1 cellular context compared by ENCODE assay signal in the genomic region with DNA sequence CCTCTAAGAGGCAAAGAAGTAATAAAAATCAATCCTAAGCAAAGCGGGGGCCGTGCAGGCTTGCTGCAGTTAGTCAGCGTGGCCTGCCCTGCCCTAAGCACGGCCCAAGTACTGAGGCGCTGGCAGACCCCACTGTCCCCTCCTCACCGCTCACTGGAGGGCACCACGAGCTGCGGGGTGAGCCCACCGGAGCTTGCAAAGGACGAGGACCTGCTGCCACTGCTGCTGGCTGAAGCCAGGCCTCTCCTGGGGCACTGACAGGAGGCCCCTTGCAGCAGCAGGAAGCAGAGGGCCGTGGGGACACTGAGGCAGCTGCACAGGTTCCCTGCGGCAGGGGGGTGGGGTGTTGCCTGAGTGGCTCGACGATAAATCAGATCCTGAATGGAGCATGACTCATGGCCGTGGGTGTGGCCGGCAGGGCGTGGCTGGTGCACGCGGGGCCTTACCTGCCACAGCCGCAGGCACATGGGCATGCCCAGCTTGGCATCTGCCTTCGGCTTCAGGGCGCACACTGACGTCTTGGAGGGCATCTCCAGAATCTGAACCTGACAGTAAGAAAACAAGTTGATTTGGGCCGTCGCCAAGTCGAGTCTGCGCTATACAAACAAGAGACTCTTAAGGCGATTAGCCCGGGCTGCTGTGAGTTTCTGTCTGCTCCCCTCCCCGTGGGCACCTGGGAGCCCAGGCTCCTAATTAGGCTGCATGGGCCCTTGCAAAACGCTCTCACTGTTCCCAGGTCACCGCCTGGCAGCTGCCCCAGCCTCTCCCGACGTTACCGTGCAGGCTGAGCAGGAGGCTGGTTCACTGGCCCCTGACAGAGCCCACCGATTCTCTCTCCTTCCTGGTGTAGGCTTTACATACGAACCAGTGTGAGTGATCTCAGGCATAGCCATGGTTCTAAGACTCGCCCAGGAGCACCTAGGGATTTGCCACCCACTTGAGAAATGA.
A peak's percentile ranks its signal among the peaks of the same experiment; 100 is the strongest.
TF ChIP-seq lines count a peak whose summit lies in the region.

No MANE protein-coding gene starts in this region.

TF ChIP-seq in K562, 482 proteins besides CTCF, POLR2A, EP300 and RAD21 (continued from another document and continues in another):
- TF ChIP-seq MXI1 (IDR thresholded peaks at IDR 0.05; ENCODE audit: low read depth, low read length) (peak; percentile 91), SAFB (IDR thresholded peaks at IDR 0.05; ENCODE audit: borderline replicate concordance, low read depth, low read length) (0 out of 2 replicates have a peak, but pooled peaks have one; percentile 26), ILK (tag; IDR thresholded peaks at IDR 0.05; ENCODE audit: borderline replicate concordance, low read depth) (no peak), ZNF707 (CRISPR knock-in tag; conservative IDR thresholded peaks at IDR 0.05) (no peak), ZKSCAN1 (IDR thresholded peaks at IDR 0.05; ENCODE audit: low read depth, low read length) (peak; percentile 63; the same call in 1 of the 2 replicates), TEAD4 (IDR thresholded peaks at IDR 0.05; ENCODE audit: low read length) (peak; percentile 32; the same call in 1 of the 2 replicates), TEAD4 (CRISPR knock-in tag; IDR thresholded peaks at IDR 0.05; ENCODE audit: borderline replicate concordance) (no peak), MCM3 (IDR thresholded peaks at IDR 0.05) (no peak), ZNF764 (CRISPR knock-in tag; IDR thresholded peaks at IDR 0.05; ENCODE audit: low read depth) (no peak; the same call in 1 of the 2 replicates), ZNF253 (CRISPR knock-in tag; conservative IDR thresholded peaks at IDR 0.05) (no peak), POU5F1 (IDR thresholded peaks at IDR 0.05; ENCODE audit: borderline replicate concordance, low read depth, low read length, partially characterized antibody) (no peak), EGR1 (conservative IDR thresholded peaks at IDR 0.05) (peak; percentile 89), NCOA4 (IDR thresholded peaks at IDR 0.05; ENCODE audit: partially characterized antibody) (no peak), RBM39 (optimal IDR thresholded peaks at IDR 0.05; ENCODE audit: low read depth, low read length) (no peak), PHB2 (IDR thresholded peaks at IDR 0.05; ENCODE audit: low read depth) (no peak), COPS2 (conservative IDR thresholded peaks at IDR 0.05) (no peak), ZNF217 (CRISPR knock-in tag; IDR thresholded peaks at IDR 0.05) (no peak), ELF2 (CRISPR knock-in tag; IDR thresholded peaks at IDR 0.05) (no peak), IRF2 (CRISPR knock-in tag; IDR thresholded peaks at IDR 0.05) (no peak), ARHGAP35 (IDR thresholded peaks at IDR 0.05; ENCODE audit: partially characterized antibody) (peak; percentile 84), JUN (IDR thresholded peaks at IDR 0.05; ENCODE audit: borderline replicate concordance, low read depth, low read length) (peak; percentile 99), JUN (CRISPR knock-in tag; IDR thresholded peaks at IDR 0.05; ENCODE audit: borderline replicate concordance) (no peak), MAZ (CRISPR knock-in tag; conservative IDR thresholded peaks at IDR 0.05 in 1 of 2, IDR thresholded peaks at IDR 0.05 in 1 of 2) (peak in 1 of 2 experiments; percentile 68; a peak in 2 of 4 replicates), FOS (IDR thresholded peaks at IDR 0.05; ENCODE audit: extremely low read depth, insufficient read length) (peak; percentile 75), ZNF274 (IDR thresholded peaks at IDR 0.05; ENCODE audit: borderline replicate concordance, low read depth, low read length) (no peak), TOE1 (IDR thresholded peaks at IDR 0.05; ENCODE audit: borderline replicate concordance) (peak; percentile 77; the same call in 1 of the 2 replicates), TOE1 (CRISPR knock-in tag; IDR thresholded peaks at IDR 0.05; ENCODE audit: borderline replicate concordance, low read depth) (no peak), PTRF (tag; IDR thresholded peaks at IDR 0.05) (no peak), HDGF (IDR thresholded peaks at IDR 0.05) (peak; percentile 87; the same call in 1 of the 2 replicates), NONO (IDR thresholded peaks at IDR 0.05; ENCODE audit: low read depth in 2 of 2, low read length in 1 of 2) (no peak), RBBP5 (IDR thresholded peaks at IDR 0.05; ENCODE audit: borderline replicate concordance, insufficient read depth, low read length, poor library complexity, severe bottlenecking) (no peak), ELF1 (tag; IDR thresholded peaks at IDR 0.05) (no peak), ZNF311 (CRISPR knock-in tag; IDR thresholded peaks at IDR 0.05) (no peak), MEF2D (tag; conservative IDR thresholded peaks at IDR 0.05; ENCODE audit: low read depth) (no peak), RNF2 (IDR thresholded peaks at IDR 0.05) (no peak; the same call in 1 of the 2 replicates), HDAC3 (IDR thresholded peaks at IDR 0.05; ENCODE audit: borderline replicate concordance, partially characterized antibody) (no peak), NFYB (IDR thresholded peaks at IDR 0.05; ENCODE audit: extremely low read depth, insufficient read length) (no peak)
- TF ChIP-seq, protein P1, sequence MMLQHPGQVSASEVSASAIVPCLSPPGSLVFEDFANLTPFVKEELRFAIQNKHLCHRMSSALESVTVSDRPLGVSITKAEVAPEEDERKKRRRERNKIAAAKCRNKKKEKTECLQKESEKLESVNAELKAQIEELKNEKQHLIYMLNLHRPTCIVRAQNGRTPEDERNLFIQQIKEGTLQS (IDR thresholded peaks at IDR 0.05), result peak; percentile 99
- TF ChIP-seq, protein P1 (CRISPR knock-in tag; conservative IDR thresholded peaks at IDR 0.05), result peak; percentile 99
- TF ChIP-seq, protein P2, sequence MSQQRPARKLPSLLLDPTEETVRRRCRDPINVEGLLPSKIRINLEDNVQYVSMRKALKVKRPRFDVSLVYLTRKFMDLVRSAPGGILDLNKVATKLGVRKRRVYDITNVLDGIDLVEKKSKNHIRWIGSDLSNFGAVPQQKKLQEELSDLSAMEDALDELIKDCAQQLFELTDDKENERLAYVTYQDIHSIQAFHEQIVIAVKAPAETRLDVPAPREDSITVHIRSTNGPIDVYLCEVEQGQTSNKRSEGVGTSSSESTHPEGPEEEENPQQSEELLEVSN (IDR thresholded peaks at IDR 0.05; ENCODE audit: borderline replicate concordance in 1 of 2, extremely low read depth in 1 of 2, insufficient read depth in 1 of 2, insufficient read length in 1 of 2, low read depth in 1 of 2, low read length in 1 of 2, poor library complexity in 1 of 2, severe bottlenecking in 1 of 2), result peak in 1 of 2 experiments; percentile 76
- TF ChIP-seq, protein P3, sequence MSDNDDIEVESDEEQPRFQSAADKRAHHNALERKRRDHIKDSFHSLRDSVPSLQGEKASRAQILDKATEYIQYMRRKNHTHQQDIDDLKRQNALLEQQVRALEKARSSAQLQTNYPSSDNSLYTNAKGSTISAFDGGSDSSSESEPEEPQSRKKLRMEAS (CRISPR knock-in tag; IDR thresholded peaks at IDR 0.05), result no peak
- TF ChIP-seq, protein P4, sequence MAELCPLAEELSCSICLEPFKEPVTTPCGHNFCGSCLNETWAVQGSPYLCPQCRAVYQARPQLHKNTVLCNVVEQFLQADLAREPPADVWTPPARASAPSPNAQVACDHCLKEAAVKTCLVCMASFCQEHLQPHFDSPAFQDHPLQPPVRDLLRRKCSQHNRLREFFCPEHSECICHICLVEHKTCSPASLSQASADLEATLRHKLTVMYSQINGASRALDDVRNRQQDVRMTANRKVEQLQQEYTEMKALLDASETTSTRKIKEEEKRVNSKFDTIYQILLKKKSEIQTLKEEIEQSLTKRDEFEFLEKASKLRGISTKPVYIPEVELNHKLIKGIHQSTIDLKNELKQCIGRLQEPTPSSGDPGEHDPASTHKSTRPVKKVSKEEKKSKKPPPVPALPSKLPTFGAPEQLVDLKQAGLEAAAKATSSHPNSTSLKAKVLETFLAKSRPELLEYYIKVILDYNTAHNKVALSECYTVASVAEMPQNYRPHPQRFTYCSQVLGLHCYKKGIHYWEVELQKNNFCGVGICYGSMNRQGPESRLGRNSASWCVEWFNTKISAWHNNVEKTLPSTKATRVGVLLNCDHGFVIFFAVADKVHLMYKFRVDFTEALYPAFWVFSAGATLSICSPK (IDR thresholded peaks at IDR 0.05; ENCODE audit: borderline replicate concordance), result no peak
- TF ChIP-seq, protein P5, sequence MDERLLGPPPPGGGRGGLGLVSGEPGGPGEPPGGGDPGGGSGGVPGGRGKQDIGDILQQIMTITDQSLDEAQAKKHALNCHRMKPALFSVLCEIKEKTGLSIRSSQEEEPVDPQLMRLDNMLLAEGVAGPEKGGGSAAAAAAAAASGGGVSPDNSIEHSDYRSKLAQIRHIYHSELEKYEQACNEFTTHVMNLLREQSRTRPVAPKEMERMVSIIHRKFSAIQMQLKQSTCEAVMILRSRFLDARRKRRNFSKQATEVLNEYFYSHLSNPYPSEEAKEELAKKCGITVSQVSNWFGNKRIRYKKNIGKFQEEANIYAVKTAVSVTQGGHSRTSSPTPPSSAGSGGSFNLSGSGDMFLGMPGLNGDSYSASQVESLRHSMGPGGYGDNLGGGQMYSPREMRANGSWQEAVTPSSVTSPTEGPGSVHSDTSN (CRISPR knock-in tag; IDR thresholded peaks at IDR 0.05; ENCODE audit: low read depth), result peak; percentile 87
- TF ChIP-seq, protein P5 (tag; conservative IDR thresholded peaks at IDR 0.05; ENCODE audit: low read depth), result peak; percentile 98
- TF ChIP-seq, protein P6, sequence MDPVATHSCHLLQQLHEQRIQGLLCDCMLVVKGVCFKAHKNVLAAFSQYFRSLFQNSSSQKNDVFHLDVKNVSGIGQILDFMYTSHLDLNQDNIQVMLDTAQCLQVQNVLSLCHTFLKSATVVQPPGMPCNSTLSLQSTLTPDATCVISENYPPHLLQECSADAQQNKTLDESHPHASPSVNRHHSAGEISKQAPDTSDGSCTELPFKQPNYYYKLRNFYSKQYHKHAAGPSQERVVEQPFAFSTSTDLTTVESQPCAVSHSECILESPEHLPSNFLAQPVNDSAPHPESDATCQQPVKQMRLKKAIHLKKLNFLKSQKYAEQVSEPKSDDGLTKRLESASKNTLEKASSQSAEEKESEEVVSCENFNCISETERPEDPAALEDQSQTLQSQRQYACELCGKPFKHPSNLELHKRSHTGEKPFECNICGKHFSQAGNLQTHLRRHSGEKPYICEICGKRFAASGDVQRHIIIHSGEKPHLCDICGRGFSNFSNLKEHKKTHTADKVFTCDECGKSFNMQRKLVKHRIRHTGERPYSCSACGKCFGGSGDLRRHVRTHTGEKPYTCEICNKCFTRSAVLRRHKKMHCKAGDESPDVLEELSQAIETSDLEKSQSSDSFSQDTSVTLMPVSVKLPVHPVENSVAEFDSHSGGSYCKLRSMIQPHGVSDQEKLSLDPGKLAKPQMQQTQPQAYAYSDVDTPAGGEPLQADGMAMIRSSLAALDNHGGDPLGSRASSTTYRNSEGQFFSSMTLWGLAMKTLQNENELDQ (CRISPR knock-in tag; IDR thresholded peaks at IDR 0.05; ENCODE audit: borderline replicate concordance), result no peak
- TF ChIP-seq, protein P7, sequence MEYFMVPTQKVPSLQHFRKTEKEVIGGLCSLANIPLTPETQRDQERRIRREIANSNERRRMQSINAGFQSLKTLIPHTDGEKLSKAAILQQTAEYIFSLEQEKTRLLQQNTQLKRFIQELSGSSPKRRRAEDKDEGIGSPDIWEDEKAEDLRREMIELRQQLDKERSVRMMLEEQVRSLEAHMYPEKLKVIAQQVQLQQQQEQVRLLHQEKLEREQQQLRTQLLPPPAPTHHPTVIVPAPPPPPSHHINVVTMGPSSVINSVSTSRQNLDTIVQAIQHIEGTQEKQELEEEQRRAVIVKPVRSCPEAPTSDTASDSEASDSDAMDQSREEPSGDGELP (CRISPR knock-in tag; IDR thresholded peaks at IDR 0.05; ENCODE audit: borderline replicate concordance), result no peak
- TF ChIP-seq, protein P8, sequence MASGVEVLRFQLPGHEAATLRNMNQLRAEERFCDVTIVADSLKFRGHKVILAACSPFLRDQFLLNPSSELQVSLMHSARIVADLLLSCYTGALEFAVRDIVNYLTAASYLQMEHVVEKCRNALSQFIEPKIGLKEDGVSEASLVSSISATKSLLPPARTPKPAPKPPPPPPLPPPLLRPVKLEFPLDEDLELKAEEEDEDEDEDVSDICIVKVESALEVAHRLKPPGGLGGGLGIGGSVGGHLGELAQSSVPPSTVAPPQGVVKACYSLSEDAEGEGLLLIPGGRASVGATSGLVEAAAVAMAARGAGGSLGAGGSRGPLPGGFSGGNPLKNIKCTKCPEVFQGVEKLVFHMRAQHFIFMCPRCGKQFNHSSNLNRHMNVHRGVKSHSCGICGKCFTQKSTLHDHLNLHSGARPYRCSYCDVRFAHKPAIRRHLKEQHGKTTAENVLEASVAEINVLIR (CRISPR knock-in tag; IDR thresholded peaks at IDR 0.05), result no peak
- TF ChIP-seq, protein P9, sequence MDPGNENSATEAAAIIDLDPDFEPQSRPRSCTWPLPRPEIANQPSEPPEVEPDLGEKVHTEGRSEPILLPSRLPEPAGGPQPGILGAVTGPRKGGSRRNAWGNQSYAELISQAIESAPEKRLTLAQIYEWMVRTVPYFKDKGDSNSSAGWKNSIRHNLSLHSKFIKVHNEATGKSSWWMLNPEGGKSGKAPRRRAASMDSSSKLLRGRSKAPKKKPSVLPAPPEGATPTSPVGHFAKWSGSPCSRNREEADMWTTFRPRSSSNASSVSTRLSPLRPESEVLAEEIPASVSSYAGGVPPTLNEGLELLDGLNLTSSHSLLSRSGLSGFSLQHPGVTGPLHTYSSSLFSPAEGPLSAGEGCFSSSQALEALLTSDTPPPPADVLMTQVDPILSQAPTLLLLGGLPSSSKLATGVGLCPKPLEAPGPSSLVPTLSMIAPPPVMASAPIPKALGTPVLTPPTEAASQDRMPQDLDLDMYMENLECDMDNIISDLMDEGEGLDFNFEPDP (CRISPR knock-in tag; IDR thresholded peaks at IDR 0.05), result 0 out of 2 replicates have a peak, but pooled peaks have one; percentile 63
- TF ChIP-seq, protein P10, sequence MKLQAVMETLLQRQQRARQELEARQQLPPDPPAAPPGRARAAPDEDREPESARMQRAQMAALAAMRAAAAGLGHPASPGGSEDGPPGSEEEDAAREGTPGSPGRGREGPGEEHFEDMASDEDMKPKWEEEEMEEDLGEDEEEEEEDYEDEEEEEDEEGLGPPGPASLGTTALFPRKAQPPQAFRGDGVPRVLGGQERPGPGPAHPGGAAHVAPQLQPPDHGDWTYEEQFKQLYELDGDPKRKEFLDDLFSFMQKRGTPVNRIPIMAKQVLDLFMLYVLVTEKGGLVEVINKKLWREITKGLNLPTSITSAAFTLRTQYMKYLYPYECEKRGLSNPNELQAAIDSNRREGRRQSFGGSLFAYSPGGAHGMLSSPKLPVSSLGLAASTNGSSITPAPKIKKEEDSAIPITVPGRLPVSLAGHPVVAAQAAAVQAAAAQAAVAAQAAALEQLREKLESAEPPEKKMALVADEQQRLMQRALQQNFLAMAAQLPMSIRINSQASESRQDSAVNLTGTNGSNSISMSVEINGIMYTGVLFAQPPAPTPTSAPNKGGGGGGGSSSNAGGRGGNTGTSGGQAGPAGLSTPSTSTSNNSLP (IDR thresholded peaks at IDR 0.05; ENCODE audit: borderline replicate concordance, low read depth, low read length), result peak; percentile 87; the same call in 1 of the 2 replicates
